22 cellular contexts compared by ENCODE assay signal in genomic region chr6:162481938-162482337, GRCh38.
"Had no signal": no experiment of that assay in that cellular context is flagged by ENCODE, and none has a peak within 500 bp of the region (broad histone marks: within the 10 kb centered on the region; RNA-seq: fewer than 3 reads in every experiment).

No MANE protein-coding gene starts in this region.

- ATAC-seq: effector memory CD8-positive, alpha-beta T cell; esophagus mucosa; gastrocnemius medialis; left cardiac atrium; left lung; left ventricle myocardium superior; lower lobe of right lung; naive thymus-derived CD4-positive, alpha-beta T cell had no signal

- H3K27me3 ChIP-seq: colonic mucosa, esophagus squamous epithelium, gastrocnemius medialis, hepatocyte, left lung had no signal

- H3K4me2 ChIP-seq: hepatocyte had no signal

- H3K79me2 ChIP-seq: hepatocyte had no signal

- H3K4me1 ChIP-seq: colonic mucosa, esophagus squamous epithelium, left lung, lower lobe of right lung had no signal

- H2AFZ ChIP-seq: hepatocyte had no signal

- H3K27ac ChIP-seq: colonic mucosa, epithelial cell of prostate, esophagus squamous epithelium, gastrocnemius medialis, hepatocyte, left lung, lower lobe of right lung had no signal

- H3K4me3 ChIP-seq: colonic mucosa, esophagus squamous epithelium, gastrocnemius medialis, hepatocyte, left lung, lower lobe of right lung had no signal

- DNase-seq: colonic mucosa; cortex of kidney; effector CD8-positive, alpha-beta T cell; effector memory CD8-positive, alpha-beta T cell; endodermal cell; erythroblast; esophagus squamous epithelium; foreskin fibroblast; foreskin melanocyte; gastrocnemius medialis; glutamatergic neuron; head of caudate nucleus; left cardiac atrium; left lung; left ventricle myocardium superior; lower lobe of right lung; mesenchymal stem cell; midbrain; naive thymus-derived CD4-positive, alpha-beta T cell had no signal

- H3K9me3 ChIP-seq: colonic mucosa, esophagus squamous epithelium, gastrocnemius medialis, left lung, lower lobe of right lung had no signal

- H3K36me3 ChIP-seq: colonic mucosa, esophagus squamous epithelium, gastrocnemius medialis, left lung, lower lobe of right lung had no signal
